8 cellular contexts compared by ENCODE assay signal in the genomic region with DNA sequence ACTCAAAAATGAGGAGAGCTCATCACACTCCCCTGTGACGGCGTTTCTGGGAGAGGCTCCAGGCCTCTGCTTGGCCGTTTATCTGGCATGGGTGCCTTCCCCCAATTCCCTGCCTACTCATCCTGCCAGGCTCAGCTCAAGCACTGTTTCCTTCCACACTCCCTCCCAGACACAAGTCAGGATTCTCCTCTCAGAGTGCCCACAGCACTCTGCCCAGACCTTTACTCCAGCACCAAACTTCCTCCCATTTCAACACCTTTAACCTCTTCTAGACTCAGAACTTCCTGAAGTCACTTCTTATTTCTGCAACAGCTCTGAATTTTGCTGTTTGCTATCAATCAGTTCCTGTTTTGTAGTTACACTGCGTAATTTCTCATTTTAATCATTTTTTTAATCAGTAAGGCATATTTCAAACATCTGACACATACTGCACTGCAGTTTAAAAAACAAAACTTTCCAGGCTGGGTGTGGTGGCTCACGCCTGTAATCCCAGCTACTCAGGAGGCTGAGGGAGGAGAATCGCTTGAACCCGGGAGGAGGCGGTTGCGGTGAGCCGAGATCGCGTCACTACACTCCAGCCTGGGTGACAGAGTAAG. TPM values are rescaled to one million over a fixed set of nuclear protein-coding genes. Genes with fewer than 3 reads are reported as not detected.
A peak's percentile ranks its signal among the peaks of the same experiment; 100 is the strongest.
DNase-seq lines count a peak whose midpoint lies in the region; ATAC-seq lines count a peak whose summit lies in the region.
"Had no signal": no experiment of that assay in that cellular context is flagged by ENCODE, and none has a peak within 500 bp of the region (broad histone marks: within the 10 kb centered on the region; RNA-seq: fewer than 3 reads in every experiment).

No MANE protein-coding gene starts in this region.

- no peaks in the 10 kb centered on the region for H3K27me3 Mint-ChIP-seq in activated CD4-positive, alpha-beta memory T cell treated with anti-CD3 and anti-CD28 coated beads, Interleukin-2, amount 10 ng/mL, durations not matched to agents 7 days and 5 days

- H3K4me3 Mint-ChIP-seq in activated CD4-positive, alpha-beta memory T cell treated with anti-CD3 and anti-CD28 coated beads, Interleukin-2, amount 10 ng/mL, durations not matched to agents 7 days and 5 days, result peak overlapping the region; percentile 72

- peaks cover 45% of the 10 kb centered on the region for H3K36me3 Mint-ChIP-seq in activated CD4-positive, alpha-beta memory T cell treated with anti-CD3 and anti-CD28 coated beads, Interleukin-2, amount 10 ng/mL, durations not matched to agents 7 days and 5 days (ENCODE audit: low read depth)

- ATAC-seq in left cardiac atrium, result peak; percentile 84 to 91

- H3K9me3 Mint-ChIP-seq in activated CD4-positive, alpha-beta memory T cell treated with anti-CD3 and anti-CD28 coated beads, Interleukin-2, amount 10 ng/mL, durations not matched to agents 7 days and 5 days, result no peaks in the 10 kb centered on the region

- H3K27ac Mint-ChIP-seq in activated CD4-positive, alpha-beta memory T cell treated with anti-CD3 and anti-CD28 coated beads, Interleukin-2, amount 10 ng/mL, durations not matched to agents 7 days and 5 days, result peak overlapping the region; percentile 99

- intact Hi-C loops in left cardiac atrium (cut with DNase I), result no loop called here

- POLR2A ChIA-PET in activated CD4-positive, alpha-beta memory T cell treated with anti-CD3 and anti-CD28 coated beads, Interleukin-2, amount 10 ng/mL, durations not matched to agents 7 days and 5 days (lab: Charles Lee), result interaction anchor here (0.7 to 13.4 kb wide), 10 partner anchors 10 to 350 kb away, joined by 3 to 360 read pairs (median 4); a partner anchor contains a TSS

- DNase-seq in NOMO-1 (lab: John Stamatoyannopoulos, UW; ENCODE audit: unreplicated experiment in 2 of 2), result peak; percentile 77 to 89
- DNase-seq in activated CD4-positive, alpha-beta memory T cell treated with anti-CD3 and anti-CD28 coated beads, Interleukin-2, amount 10 ng/mL, durations not matched to agents 7 days and 5 days, result peak; percentile 66
- peak; percentile 45 for DNase-seq in left cardiac atrium
- peak; percentile 29 for DNase-seq in stromal cell of bone marrow (ENCODE audit: low read depth)
- no peak for DNase-seq in NCI-H1417 treated with DMSO at 0.1 percent for 48 hours (lab: John Stamatoyannopoulos, UW)
- no peak for DNase-seq in foreskin melanocyte
- no peak for DNase-seq in dedifferentiated amniotic fluid mesenchymal stem cell (ENCODE audit: extremely low spot score)
- DNase-seq: SJCRH30 had no signal

- peaks cover 78% of the 10 kb centered on the region for H3K4me1 Mint-ChIP-seq in activated CD4-positive, alpha-beta memory T cell treated with anti-CD3 and anti-CD28 coated beads, Interleukin-2, amount 10 ng/mL, durations not matched to agents 7 days and 5 days

- CTCF ChIA-PET in activated CD4-positive, alpha-beta memory T cell treated with anti-CD3 and anti-CD28 coated beads, Interleukin-2, amount 10 ng/mL, durations not matched to agents 7 days and 5 days (lab: Charles Lee), result interaction anchor here (1.0 to 8.5 kb wide), 4 partner anchors 9 to 77 kb away, joined by 3 to 175 read pairs (median 13); a partner anchor contains a TSS

RNA-seq across cellular contexts. Expression of a gene that starts 16.0 kb away (rescaled TPM):
- total RNA-seq in activated CD4-positive, alpha-beta memory T cell treated with anti-CD3 and anti-CD28 coated beads, Interleukin-2, amount 10 ng/mL, durations not matched to agents 7 days and 5 days, result 10 to 100 TPM; 25.4 to 27.4 TPM
- 1 to 10 TPM; 7.0 to 8.2 TPM for total RNA-seq in left cardiac atrium

RNA-seq across cellular contexts. Expression of a gene that starts 31.6 kb away (rescaled TPM):
- under 1 TPM; 0.53 to 0.83 TPM for total RNA-seq in activated CD4-positive, alpha-beta memory T cell treated with anti-CD3 and anti-CD28 coated beads, Interleukin-2, amount 10 ng/mL, durations not matched to agents 7 days and 5 days
- under 1 TPM in 1 of 2 donors, not detected in 1; 0.10 TPM for total RNA-seq in left cardiac atrium
- total RNA-seq: SJCRH30 had no signal

RNA-seq across cellular contexts. Expression of a gene that starts 53.3 kb away (rescaled TPM):
- total RNA-seq in activated CD4-positive, alpha-beta memory T cell treated with anti-CD3 and anti-CD28 coated beads, Interleukin-2, amount 10 ng/mL, durations not matched to agents 7 days and 5 days, result not detected
- not detected for total RNA-seq in left cardiac atrium
- total RNA-seq: SJCRH30 had no signal

Comparison
In these comparisons a context has a peak if more than half of its experiments do, and no peak if none do; other contexts are left out.
1. DNase-seq: peak in NOMO-1 (2 of 2), activated CD4-positive, alpha-beta memory T cell treated with anti-CD3 and anti-CD28 coated beads, Interleukin-2, amount 10 ng/mL, durations not matched to agents 7 days and 5 days (single experiment), left cardiac atrium (single experiment) and stromal cell of bone marrow (single experiment); none in NCI-H1417 treated with DMSO at 0.1 percent for 48 hours (single experiment), foreskin melanocyte (single experiment) and dedifferentiated amniotic fluid mesenchymal stem cell (single experiment).